Comparison of ENCODE assay signal across 8 cellular contexts in the genomic region with DNA sequence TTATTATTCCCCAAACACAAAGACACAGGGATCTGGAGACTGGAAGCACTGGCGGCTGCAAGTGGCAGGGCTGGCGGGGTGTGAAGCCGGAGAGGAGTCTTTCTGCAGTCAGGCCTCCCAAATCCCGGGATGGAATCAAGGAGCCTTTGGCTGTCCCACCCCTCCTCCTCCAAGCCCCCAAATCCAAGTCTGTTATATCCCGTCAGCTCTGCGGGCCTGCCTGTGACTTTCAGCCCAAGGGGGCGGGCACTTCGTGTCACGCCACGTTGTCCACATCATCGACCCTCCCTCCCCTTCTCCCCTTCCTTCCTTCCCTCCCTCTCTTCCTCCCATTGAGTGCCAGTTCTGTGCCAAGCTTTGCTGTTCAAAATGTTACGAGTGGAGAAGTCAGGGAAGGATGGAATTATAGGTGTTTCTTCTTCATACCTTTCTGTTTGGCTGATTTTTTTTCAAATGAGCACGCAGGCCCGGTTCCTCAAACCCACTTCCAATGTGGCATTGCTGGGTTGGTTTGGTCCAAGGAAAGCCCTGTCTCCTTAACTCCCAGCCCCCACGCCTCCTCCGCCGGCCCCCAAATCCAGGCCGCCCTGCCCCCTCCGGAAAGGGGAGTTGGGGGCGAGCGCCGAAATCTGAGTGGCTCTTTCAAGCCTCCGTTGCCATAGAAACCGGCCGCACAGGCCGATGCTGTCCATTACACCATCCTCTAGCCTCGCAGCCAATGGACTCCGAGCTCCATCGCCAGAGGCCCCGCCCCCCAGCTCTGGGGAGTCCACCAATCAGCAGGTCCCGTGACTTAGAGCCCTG. TPM values are rescaled to one million over a fixed set of nuclear protein-coding genes. Genes with fewer than 3 reads are reported as not detected.
DNase-seq lines count a peak whose midpoint lies in the region; ATAC-seq, FAIRE-seq and TF ChIP-seq lines count a peak whose summit lies in the region.

No MANE protein-coding gene starts in this region.

- H3K9me3 ChIP-seq in iPS-15b (ENCODE audit: control insufficient read depth, insufficient read depth, low read length): no peaks in the 10 kb centered on the region

- H3K27me3 ChIP-seq in brain microvascular endothelial cell (replicated peaks): no peaks in the 10 kb centered on the region
- no peaks in the 10 kb centered on the region for H3K27me3 ChIP-seq in iPS-15b (ENCODE audit: control insufficient read depth, insufficient read depth, low read length)

- H3K9ac ChIP-seq in iPS-15b (ENCODE audit: low read depth, low read length): peak overlapping the region; percentile 3

- in situ Hi-C loops in brain microvascular endothelial cell (cut with HindIII; ENCODE audit: low pct_ligation_motif_present, low sequenced_read_pairs): no loop called here

- TF ChIP-seq CTCF in HFF-Myc (IDR thresholded peaks at IDR 0.05; ENCODE audit: low read depth, low read length, missing control alignments) (no peak), brain microvascular endothelial cell (IDR thresholded peaks at IDR 0.05; ENCODE audit: low read depth, low read length, missing control alignments) (no peak)

- FAIRE-seq in TTC549 (lab: Jason Lieb, UNC): peak; percentile 99

- peaks cover 3% of the 10 kb centered on the region for H3K4me1 ChIP-seq in iPS-15b (ENCODE audit: control insufficient read depth, insufficient read depth, low read length)

- intact Hi-C loops in sciatic nerve (cut with DNase I): no loop called here

- peak; percentile 98 for DNase-seq in GM04504 (ENCODE audit: low read depth)
- peak; percentile 98 for DNase-seq in HFF-Myc (ENCODE audit: extremely low read depth, low read depth)
- DNase-seq in NCI-H128 (lab: John Stamatoyannopoulos, UW; ENCODE audit: unreplicated experiment): peak; percentile 99
- DNase-seq in brain microvascular endothelial cell: peak; percentile 99
- DNase-seq in sciatic nerve (ENCODE audit: low spot score): peak; percentile 98
- no peak for DNase-seq in SW480 (ENCODE audit: low spot score)

- peak overlapping the region; percentile 97 for H3K27ac ChIP-seq in brain microvascular endothelial cell

- H3K36me3 ChIP-seq in brain microvascular endothelial cell (replicated peaks) (no peaks in the 10 kb centered on the region), iPS-15b (ENCODE audit: control insufficient read depth, insufficient read depth, low read length) (no peaks in the 10 kb centered on the region)

- ATAC-seq in sciatic nerve: peak; percentile 100

- peak overlapping the region; percentile 45 for H3K4me3 ChIP-seq in HFF-Myc (replicated peaks; ENCODE audit: low read depth, low read length)
- peak overlapping the region; percentile 53 for H3K4me3 ChIP-seq in brain microvascular endothelial cell (ENCODE audit: low read depth, low read length)
- peak overlapping the region; percentile 68 for H3K4me3 ChIP-seq in iPS-15b (ENCODE audit: low read depth, low read length)

RNA-seq across cellular contexts. Expression of a gene that starts 12.7 kb away (rescaled TPM):
- total RNA-seq in sciatic nerve: 15.6 TPM

RNA-seq across cellular contexts. Expression of a gene that starts 15.3 kb away (rescaled TPM):
- total RNA-seq in sciatic nerve: 17.0 TPM

RNA-seq across cellular contexts. Expression of a gene that starts 19.5 kb away (rescaled TPM):
- total RNA-seq in sciatic nerve: 8.7 TPM

RNA-seq across cellular contexts. Expression of a gene that starts 36.9 kb away (rescaled TPM):
- 39.6 TPM for total RNA-seq in sciatic nerve

RNA-seq across cellular contexts. Expression of a gene that starts 52.5 kb away (rescaled TPM):
- total RNA-seq in sciatic nerve: not detected
